2 cellular contexts compared by ENCODE assay signal in genomic region chr1:93033029-93033428, GRCh38.
TF ChIP-seq lines count a peak whose summit lies in the region.

No MANE protein-coding gene starts in this region.

TF ChIP-seq in GM23338, 12 proteins besides CTCF, POLR2A, EP300 and RAD21:
- TF ChIP-seq ETS1 (IDR thresholded peaks at IDR 0.05) (no peak), EZH2phosphoT487 (IDR thresholded peaks at IDR 0.05; ENCODE audit: unreplicated experiment) (no peak), ZNF114 (CRISPR knock-in tag; IDR thresholded peaks at IDR 0.05) (no peak), ZNF462 (CRISPR knock-in tag; IDR thresholded peaks at IDR 0.05) (no peak), STAT1 (IDR thresholded peaks at IDR 0.05; ENCODE audit: unreplicated experiment) (no peak), JUNB (IDR thresholded peaks at IDR 0.05; ENCODE audit: unreplicated experiment) (no peak), CREB1 (CRISPR knock-in tag; IDR thresholded peaks at IDR 0.05; ENCODE audit: low read depth) (no peak)

TF ChIP-seq in H1, 55 proteins besides CTCF, POLR2A, EP300 and RAD21:
- TF ChIP-seq KDM4A (IDR thresholded peaks at IDR 0.05; ENCODE audit: low read depth, low read length, severe bottlenecking): no peak
- TF ChIP-seq HDAC2 (IDR thresholded peaks at IDR 0.05; ENCODE audit: borderline replicate concordance in 1 of 2, low read depth in 2 of 2, low read length in 2 of 2): no peak
- TF ChIP-seq JUND (IDR thresholded peaks at IDR 0.05; ENCODE audit: low read length): no peak
- TF ChIP-seq MAFK (IDR thresholded peaks at IDR 0.05; ENCODE audit: low read depth, low read length): peak; percentile 10; the same call in 1 of the 2 replicates
- TF ChIP-seq SAP30 (IDR thresholded peaks at IDR 0.05; ENCODE audit: insufficient read depth, insufficient replicate concordance, low read length): no peak
